Comparison of ENCODE assay signal across 8 cellular contexts in the genomic region with DNA sequence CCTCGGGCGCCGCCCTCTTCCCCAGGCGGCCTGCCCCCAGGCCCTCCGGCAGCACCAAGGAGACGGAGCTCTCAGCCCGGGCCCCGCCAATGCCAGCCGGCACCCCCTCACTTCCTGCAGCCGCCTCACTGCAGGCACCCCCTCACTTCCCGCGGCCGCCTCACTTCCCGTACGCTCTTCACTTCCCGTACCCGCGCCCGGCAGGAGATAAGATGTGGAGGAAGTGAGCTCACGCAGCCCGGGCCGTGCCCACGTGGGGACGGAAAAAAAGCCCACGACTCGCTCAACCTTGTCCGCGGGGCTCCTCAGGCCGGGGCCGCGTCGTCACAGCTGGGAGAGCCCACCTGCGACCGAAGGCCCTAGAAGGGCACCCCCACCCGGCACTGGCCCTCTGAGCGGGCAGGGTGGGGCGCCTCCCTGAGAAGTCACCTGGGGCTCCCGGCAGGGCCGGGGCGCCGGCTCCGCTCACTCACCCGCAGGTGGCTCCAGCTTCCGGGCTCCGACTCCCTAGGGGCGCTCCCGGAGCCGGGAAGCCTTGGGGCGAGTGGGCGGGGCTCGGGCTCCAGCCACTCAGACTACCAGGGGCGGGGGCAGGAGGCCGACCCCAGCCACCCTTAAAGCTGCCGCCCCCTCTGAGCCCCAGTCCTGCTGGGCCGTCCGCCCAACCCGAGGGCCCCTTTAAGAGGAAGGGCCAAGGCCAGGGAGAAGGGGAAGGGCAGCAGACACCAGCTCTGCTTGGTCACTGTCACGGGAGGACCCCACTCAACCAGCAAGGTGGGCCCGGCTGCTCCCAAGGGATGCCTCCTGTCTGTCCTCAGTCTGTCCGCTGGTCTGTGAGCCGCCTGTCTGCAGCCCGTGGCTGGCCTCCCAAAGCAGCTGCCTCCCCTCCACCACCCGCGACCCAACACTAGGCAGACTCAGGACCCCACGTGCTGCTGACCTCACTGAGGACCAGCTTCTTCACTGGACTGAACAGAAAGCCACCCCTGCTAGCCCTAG. TPM values are rescaled to one million over a fixed set of nuclear protein-coding genes. Genes with fewer than 3 reads are reported as not detected.
A peak's percentile ranks its signal among the peaks of the same experiment; 100 is the strongest.
DNase-seq lines count a peak whose midpoint lies in the region; ATAC-seq and TF ChIP-seq lines count a peak whose summit lies in the region.

No MANE protein-coding gene starts in this region.

- H3K4me1 ChIP-seq in NT2/D1 (ENCODE audit: insufficient read depth, insufficient read length) (peaks cover 23% of the 10 kb centered on the region), endodermal cell (ENCODE audit: control insufficient read depth, insufficient read depth, low read length) (peaks cover 19% of the 10 kb centered on the region), mesodermal cell (ENCODE audit: control insufficient read depth, insufficient read depth, low read length, poor library complexity, severe bottlenecking) (peaks cover 21% of the 10 kb centered on the region)

- peak overlapping the region; percentile 88 for H3K27ac Mint-ChIP-seq in endodermal cell

- H3K9me3 Mint-ChIP-seq in endodermal cell, result no peaks in the 10 kb centered on the region

- no peak overlapping the region for H3K27ac ChIP-seq in endodermal cell (ENCODE audit: low read depth, low read length)
- peak overlapping the region; percentile 92 for H3K27ac ChIP-seq in mesodermal cell (ENCODE audit: low read depth, low read length, severe bottlenecking)

- H3K9ac ChIP-seq in NT2/D1 (ENCODE audit: insufficient read length, low read depth) (peak overlapping the region; percentile 50), endodermal cell (ENCODE audit: extremely low read depth, low read length, poor library complexity, severe bottlenecking) (peak overlapping the region; percentile 76)

- H3K4me3 Mint-ChIP-seq in endodermal cell, result peak overlapping the region; percentile 74

- no peaks in the 10 kb centered on the region for H3K27me3 Mint-ChIP-seq in endodermal cell (ENCODE audit: insufficient read depth)

- H3K36me3 ChIP-seq in NT2/D1 (ENCODE audit: insufficient read depth, insufficient read length, low read length) (peaks cover 43% of the 10 kb centered on the region), endodermal cell (ENCODE audit: control insufficient read depth, insufficient read depth, low read length) (peaks cover 15% of the 10 kb centered on the region), mesodermal cell (ENCODE audit: control insufficient read depth, insufficient read depth, low read length) (peaks cover 21% of the 10 kb centered on the region)

- H3K9me3 ChIP-seq in NT2/D1 (ENCODE audit: insufficient read depth, low read length) (no peaks in the 10 kb centered on the region), endodermal cell (ENCODE audit: control insufficient read depth, low read length) (no peaks in the 10 kb centered on the region), mesodermal cell (ENCODE audit: control insufficient read depth, low read length) (no peaks in the 10 kb centered on the region)

- no peaks in the 10 kb centered on the region for H3K27me3 ChIP-seq in NT2/D1 (ENCODE audit: insufficient read depth, insufficient read length)
- H3K27me3 ChIP-seq in endodermal cell (ENCODE audit: control insufficient read depth, insufficient read depth, low read length, poor library complexity, severe bottlenecking), result no peaks in the 10 kb centered on the region

- H3K4me1 Mint-ChIP-seq in endodermal cell, result peaks cover 21% of the 10 kb centered on the region

- 3 to 5% methylated on average over 30 to 65 of the region's 65 CpGs for WGBS in endodermal cell (ENCODE audit: insufficient coverage in 1 of 2, insufficient read length in 1 of 2), 2 experiments
- WGBS in mesodermal cell (ENCODE audit: insufficient coverage in 2 of 2), 2 experiments, result 3 to 4% methylated on average over 41 to 53 of the region's 65 CpGs

- ATAC-seq in HG03175 (IDR thresholded peaks at IDR 0.05; ENCODE audit: unreplicated experiment), result peak; percentile 54

- DNase-seq in NCI-H510A treated with DMSO at 0.1 percent for 48 hours (lab: John Stamatoyannopoulos, UW), result peak; percentile 11
- no peak for DNase-seq in NCI-H510A (lab: John Stamatoyannopoulos, UW)
- DNase-seq in NT2/D1 (ENCODE audit: low read depth, low spot score), result no peak
- DNase-seq in activated CD8-positive, alpha-beta memory T cell treated with anti-CD3 and anti-CD28 coated beads, Interleukin-2, amount 50 U/mL, for 1 hour (ENCODE audit: extremely low read depth), result peak; percentile 62
- DNase-seq in endodermal cell, result peak; percentile 94
- peak; percentile 72 for DNase-seq in stimulated activated CD8-positive, alpha-beta memory T cell treated with anti-CD3 and anti-CD28 coated beads, Interleukin-15, amount 100 ng/mL, for 24 hours (ENCODE audit: low read depth)

- no peaks in the 10 kb centered on the region for H3K36me3 Mint-ChIP-seq in endodermal cell (ENCODE audit: low read depth)

- TF ChIP-seq CTCF in endodermal cell (conservative IDR thresholded peaks at IDR 0.05), result peak; percentile 16

- no peak overlapping the region for H3K4me3 ChIP-seq in NT2/D1 (ENCODE audit: insufficient read length, low read depth)
- H3K4me3 ChIP-seq in endodermal cell (ENCODE audit: low read length), result peak overlapping the region; percentile 82
- H3K4me3 ChIP-seq in mesodermal cell (ENCODE audit: extremely low read depth, insufficient read depth, low read length, poor library complexity, severe bottlenecking), result peak overlapping the region; percentile 82

RNA-seq across cellular contexts. Expression of gene PISD, which starts 31.4 kb away (rescaled TPM):
- total RNA-seq in endodermal cell, result 10 to 100 TPM; 39.1 to 43.4 TPM
- polyA plus RNA-seq in endodermal cell (2013, experiment 1 of 2), result 29.2 TPM
- 28.1 TPM for polyA plus RNA-seq in endodermal cell (2013, experiment 2 of 2)
- 29.5 TPM for polyA plus RNA-seq in mesodermal cell (2013, experiment 1 of 2)
- polyA plus RNA-seq in mesodermal cell (2013, experiment 2 of 2), result 25.3 TPM

Comparison
In these comparisons a context has a peak if more than half of its experiments do, and no peak if none do; other contexts are left out.
1. DNase-seq: peak in NCI-H510A treated with DMSO at 0.1 percent for 48 hours (single experiment), activated CD8-positive, alpha-beta memory T cell treated with anti-CD3 and anti-CD28 coated beads, Interleukin-2, amount 50 U/mL, for 1 hour (single experiment), endodermal cell (single experiment) and stimulated activated CD8-positive, alpha-beta memory T cell treated with anti-CD3 and anti-CD28 coated beads, Interleukin-15, amount 100 ng/mL, for 24 hours (single experiment); none in NCI-H510A (single experiment) and NT2/D1 (single experiment).